In the genomic region with DNA sequence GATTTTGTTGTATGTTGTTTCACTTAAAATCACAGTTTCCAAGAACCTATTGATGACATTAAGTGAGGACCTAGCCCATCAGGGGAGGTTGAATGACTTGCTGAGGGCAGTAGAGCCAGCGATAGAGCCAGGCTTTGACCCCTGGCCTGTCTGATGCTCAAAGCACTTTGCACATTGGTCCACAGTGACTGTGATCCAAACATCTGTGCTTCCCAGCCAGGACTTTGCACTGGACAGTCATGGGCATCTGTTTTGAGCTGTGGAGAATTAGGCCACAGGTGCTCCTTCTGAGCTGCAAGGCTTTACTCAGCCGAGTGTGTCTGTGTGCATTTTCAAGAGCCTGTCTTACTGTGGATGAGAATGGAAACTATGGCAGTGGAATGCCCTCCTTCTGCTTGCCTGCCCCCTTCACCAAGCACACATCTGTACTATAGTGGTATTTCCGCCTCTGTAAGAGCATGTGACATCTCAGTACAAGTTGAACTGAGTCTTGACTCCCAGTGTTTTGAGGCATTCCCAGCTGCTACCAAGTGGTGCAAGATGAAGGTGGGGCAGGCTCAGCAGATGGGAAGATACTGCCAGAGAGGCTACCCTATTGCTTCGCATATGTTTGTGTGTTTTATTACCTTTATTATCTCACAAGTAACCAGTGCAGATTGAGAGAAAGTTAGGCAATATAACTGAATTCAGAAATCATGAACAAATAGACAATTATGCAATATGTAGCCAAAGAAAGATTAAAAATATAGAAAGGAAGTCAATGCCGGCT, we compare ENCODE assay signal across 12 cellular contexts.
"Had no signal": no experiment of that assay in that cellular context is flagged by ENCODE, and none has a peak within 500 bp of the region (broad histone marks: within the 10 kb centered on the region; RNA-seq: fewer than 3 reads in every experiment).

No MANE protein-coding gene starts in this region.

- H3K4me2 ChIP-seq: smooth muscle cell had no signal

- ATAC-seq: activated CD4-positive, CD25-positive, alpha-beta regulatory T cell treated with anti-CD3 and anti-CD28 coated beads, Interleukin-2, amount 50 U/mL, for 24 hours; activated naive CD4-positive, alpha-beta T cell treated with anti-CD3 and anti-CD28 coated beads, Interleukin-2, amount 50 U/mL, for 72 hours; activated T-cell treated with anti-CD3 and anti-CD28 coated beads, Interleukin-2, amount 50 U/mL, for 4 hours had no signal

- H3K27me3 ChIP-seq: esophagus squamous epithelium, neutrophil, right atrium auricular region, uterus had no signal

- H3K4me3 ChIP-seq: esophagus squamous epithelium, right atrium auricular region, smooth muscle cell, uterus had no signal

- H3K9me3 Mint-ChIP-seq: activated naive CD4-positive, alpha-beta T cell treated with anti-CD3 and anti-CD28 coated beads, Interleukin-2, amount 50 U/mL, for 72 hours; activated T-cell treated with anti-CD3 and anti-CD28 coated beads, Interleukin-2, amount 50 U/mL, for 4 hours; T-helper 2 cell treated with Interferon-gamma antibody and Interleukin-4, amounts not matched to agents 5 μg/mL and 100 μg/mL, for 36 hours had no signal

- H3K27ac ChIP-seq: esophagus squamous epithelium, neutrophil, right atrium auricular region, uterus had no signal

- H3K36me3 Mint-ChIP-seq: activated naive CD4-positive, alpha-beta T cell treated with anti-CD3 and anti-CD28 coated beads, Interleukin-2, amount 50 U/mL, for 72 hours had no signal

- H3K9me3 ChIP-seq: esophagus squamous epithelium, neutrophil, right atrium auricular region, uterus had no signal

- H3K4me3 Mint-ChIP-seq: activated T-cell treated with anti-CD3 and anti-CD28 coated beads, Interleukin-2, amount 50 U/mL, for 4 hours; T-helper 2 cell treated with Interferon-gamma antibody and Interleukin-4, amounts not matched to agents 5 μg/mL and 100 μg/mL, for 36 hours had no signal

- H3K27ac Mint-ChIP-seq: activated naive CD4-positive, alpha-beta T cell treated with anti-CD3 and anti-CD28 coated beads, Interleukin-2, amount 50 U/mL, for 72 hours; T-helper 2 cell treated with Interferon-gamma antibody and Interleukin-4, amounts not matched to agents 5 μg/mL and 100 μg/mL, for 36 hours had no signal

- DNase-seq: activated CD4-positive, alpha-beta T cell treated with anti-CD3 and anti-CD28 coated beads, Interleukin-2, amount 50 U/mL, for 4 hours; activated effector memory CD4-positive, alpha-beta T cell treated with anti-CD3 and anti-CD28 coated beads, Interleukin-2, amount 50 U/mL, for 16 hours; activated T-cell treated with anti-CD3 and anti-CD28 coated beads, Interleukin-2, amount 50 U/mL, for 4 hours; esophagus squamous epithelium; foreskin fibroblast; uterus had no signal

- H3K4me1 ChIP-seq: right atrium auricular region, uterus had no signal

- H3K36me3 ChIP-seq: esophagus squamous epithelium, neutrophil, right atrium auricular region, uterus had no signal
